ENCODE assay signal across 11 cellular contexts in genomic region chr19:30696514-30696913, GRCh38.
DNase-seq lines count a peak whose midpoint lies in the region; ATAC-seq and TF ChIP-seq lines count a peak whose summit lies in the region.
"Had no signal": no experiment of that assay in that cellular context is flagged by ENCODE, and none has a peak within 500 bp of the region (broad histone marks: within the 10 kb centered on the region; RNA-seq: fewer than 3 reads in every experiment).

No MANE protein-coding gene starts in this region.

- no peak overlapping the region for H3K4me3 ChIP-seq in right atrium auricular region
- no peak overlapping the region for H3K4me3 ChIP-seq in uterus

- H3K27me3 ChIP-seq in right atrium auricular region (no peaks in the 10 kb centered on the region), uterus (no peaks in the 10 kb centered on the region)

- DNase-seq in Right ventricle myocardium inferior (ENCODE audit: missing footprints) (peak; percentile 65), right atrium auricular region (ENCODE audit: low spot score) (no peak), SK-N-DZ (ENCODE audit: low spot score) (peak; percentile 17), hepatic stellate cell (ENCODE audit: low spot score) (peak; percentile 70), uterus (peak in 1 of 2 donors; percentile 30), SW480 (ENCODE audit: low spot score) (no peak), DMS114 treated with DMSO at 0.1 percent for 48 hours (lab: John Stamatoyannopoulos, UW; ENCODE audit: unreplicated experiment) (no peak)
- DNase-seq: activated T-cell treated with anti-CD3 and anti-CD28 coated beads for 4 hours, DMS79, NCI-H2081 had no signal

- H3K27ac ChIP-seq in right atrium auricular region (no peak overlapping the region), uterus (no peak overlapping the region)

- no peak for TF ChIP-seq POLR2A in uterus (IDR thresholded peaks at IDR 0.05)

- peaks cover 0 to 4% of the 10 kb centered on the region in 2 donors for H3K4me1 ChIP-seq in right atrium auricular region
- peaks cover 0 to 5% of the 10 kb centered on the region in 2 donors for H3K4me1 ChIP-seq in uterus

- intact Hi-C loops in Right ventricle myocardium inferior (cut with DNase I): no loop called here
- intact Hi-C loops in uterus (cut with DNase I; ENCODE audit: low total_unique reads): no loop called here

- TF ChIP-seq CTCF in right atrium auricular region (IDR thresholded peaks at IDR 0.05) (peak in 1 of 2 donors; percentile 50), uterus (IDR thresholded peaks at IDR 0.05) (peak in 3 of 4 experiments; percentile 18 to 44 (median 23))

- ATAC-seq in Right ventricle myocardium inferior (no peak), HG03342 (IDR thresholded peaks at IDR 0.05; ENCODE audit: unreplicated experiment) (no peak)

- H3K36me3 ChIP-seq in right atrium auricular region (no peaks in the 10 kb centered on the region), uterus (no peaks in the 10 kb centered on the region)

- H3K9me3 ChIP-seq in right atrium auricular region (no peaks in the 10 kb centered on the region), uterus (no peaks in the 10 kb centered on the region)

Comparison
In these comparisons a context has a peak if more than half of its experiments do, and no peak if none do; other contexts are left out.
1. DNase-seq: peak in Right ventricle myocardium inferior (single experiment), SK-N-DZ (single experiment) and hepatic stellate cell (single experiment); none in right atrium auricular region (single experiment), SW480 (single experiment) and DMS114 treated with DMSO at 0.1 percent for 48 hours (single experiment).